Comparison of ENCODE assay signal across 10 cellular contexts in genomic region chr19:49870309-49870901, GRCh38. TPM values are rescaled to one million over a fixed set of nuclear protein-coding genes. Genes with fewer than 3 reads are reported as not detected.
DNase-seq lines count a peak whose midpoint lies in the region; ATAC-seq and TF ChIP-seq lines count a peak whose summit lies in the region.
"Had no signal": no experiment of that assay in that cellular context is flagged by ENCODE, and none has a peak within 500 bp of the region (broad histone marks: within the 10 kb centered on the region; RNA-seq: fewer than 3 reads in every experiment).

No MANE protein-coding gene starts in this region.

- peak overlapping the region; percentile 68; the same call in 1 of the 2 replicates for H2AFZ ChIP-seq in DND-41 (ENCODE audit: low read depth, low read length)

- POLR2A ChIA-PET in Panc1 (lab: Charles Lee) = no interaction called here

- ATAC-seq in DND-41 (ENCODE audit: insufficient read depth, low read depth) (no peak), Panc1 (no peak), GM19324 (IDR thresholded peaks at IDR 0.05; ENCODE audit: low FRiP score, unreplicated experiment) (no peak)

- 67% methylated on average over 15 of the region's 15 CpGs for WGBS in prostate gland

- H3K27ac ChIP-seq in DND-41 (ENCODE audit: low read length) = peak overlapping the region; percentile 72
- H3K27ac ChIP-seq in Panc1 (ENCODE audit: low read length) = peak overlapping the region; percentile 82
- peak overlapping the region; percentile 91 to 92 for H3K27ac ChIP-seq in prostate gland

- in situ Hi-C loops in Panc1 (cut with HindIII; ENCODE audit: low pct_unique_long_range_greater_than_20kb, low sequenced_read_pairs) = no loop called here

- TF ChIP-seq POLR2A in prostate gland (IDR thresholded peaks at IDR 0.05) = no peak

- no peaks in the 10 kb centered on the region for H3K9me3 ChIP-seq in DND-41 (ENCODE audit: insufficient read depth, low read length, severe bottlenecking)
- H3K9me3 ChIP-seq in Panc1 (ENCODE audit: control insufficient read depth, insufficient read depth, low read depth, low read length) = no peaks in the 10 kb centered on the region
- no peaks in the 10 kb centered on the region for H3K9me3 ChIP-seq in prostate gland

- H3K4me3 ChIP-seq in DND-41 (ENCODE audit: low read depth in 1 of 2, low read length in 2 of 2) = peak overlapping the region; percentile 25 to 65; a peak in 3 of 4 replicates
- peak overlapping the region; percentile 39 to 46 for H3K4me3 ChIP-seq in Panc1 (ENCODE audit: low read depth in 2 of 2, low read length in 2 of 2)
- peak overlapping the region; percentile 49 for H3K4me3 ChIP-seq in fibroblast of mammary gland (ENCODE audit: control insufficient read depth, low read depth, low read length)
- H3K4me3 ChIP-seq in prostate gland = peak overlapping the region; percentile 42 to 45

- DNase-seq in DND-41 (no peak), Panc1 (ENCODE audit: low read depth, low spot score) (no peak), fibroblast of mammary gland (ENCODE audit: low read depth) (no peak), prostate gland (ENCODE audit: low spot score) (no peak), posterior vena cava (ENCODE audit: low spot score) (no peak)
- DNase-seq in stimulated activated naive CD4-positive, alpha-beta T cell treated with Interleukin-2 at 50 U/mL for 16 hours (lab: John Stamatoyannopoulos, UW) = no peak
- DNase-seq in stimulated activated CD4-positive, alpha-beta T cell treated with anti-CD3 and anti-CD28 coated beads, Interleukin-1b, Interleukin-23, amount 100 ng/mL, for 48 hours = no peak
- DNase-seq: dermis blood vessel endothelial cell, NCI-H748 treated with DMSO at 0.1 percent for 48 hours had no signal

- CTCF ChIA-PET in Panc1 (lab: Charles Lee) = no interaction called here

- H3K36me3 ChIP-seq in DND-41 (ENCODE audit: insufficient read depth, low read length) (peaks cover 24% of the 10 kb centered on the region), Panc1 (ENCODE audit: control insufficient read depth, insufficient read depth, low read length) (peaks cover 1% of the 10 kb centered on the region; the same call in 1 of the 2 replicates), prostate gland (no peaks in the 10 kb centered on the region)

- H3K4me2 ChIP-seq in DND-41 (ENCODE audit: insufficient read depth, low read length) = peak overlapping the region; percentile 73

- intact Hi-C loops in Panc1 (cut with micrococcal nuclease; ENCODE audit: unreplicated experiment) = no loop called here
- intact Hi-C loops in prostate gland (cut with DNase I) = no loop called here
- intact Hi-C loops in posterior vena cava (cut with DNase I) = loop anchor here in 1 of 2 donors (1.0 kb wide), 1 partner anchor 22 kb away; no protein-coding TSS in a partner anchor

- TF ChIP-seq CTCF in DND-41 (IDR thresholded peaks at IDR 0.05; ENCODE audit: borderline replicate concordance, extremely low read depth, low read length, poor library complexity, severe bottlenecking) (no peak), Panc1 (IDR thresholded peaks at IDR 0.05) (no peak), fibroblast of mammary gland (conservative IDR thresholded peaks at IDR 0.05; ENCODE audit: control insufficient read depth, insufficient read depth, low read depth, low read length) (no peak), prostate gland (IDR thresholded peaks at IDR 0.05) (no peak)

- peaks cover 13% of the 10 kb centered on the region; the same call in 1 of the 2 replicates for H4K20me1 ChIP-seq in DND-41 (ENCODE audit: insufficient read depth, low read length)

- H3K9ac ChIP-seq in DND-41 (ENCODE audit: low read depth, low read length) = peak overlapping the region; percentile 72

- peaks cover 60% of the 10 kb centered on the region for H3K4me1 ChIP-seq in DND-41 (ENCODE audit: insufficient read depth, low read length)
- H3K4me1 ChIP-seq in Panc1 (ENCODE audit: control insufficient read depth, insufficient read depth, low read length) = peaks cover 22% of the 10 kb centered on the region
- peaks cover 8% of the 10 kb centered on the region for H3K4me1 ChIP-seq in prostate gland (replicated peaks)

- peaks cover 33% of the 10 kb centered on the region for H3K79me2 ChIP-seq in DND-41 (ENCODE audit: insufficient read depth, low read length)

- no TSS peak for BruUV-seq in Panc1 (replicated peaks; lab: Mats Ljungman, UMichigan)

- H3K27me3 ChIP-seq in DND-41 (ENCODE audit: insufficient read depth, low read length, poor library complexity) (no peaks in the 10 kb centered on the region), Panc1 (ENCODE audit: control insufficient read depth, insufficient read depth, low read length) (no peaks in the 10 kb centered on the region), prostate gland (replicated peaks; ENCODE audit: insufficient read depth) (no peaks in the 10 kb centered on the region)

RNA-seq across cellular contexts. Expression of gene PNKP, which starts 3.0 kb away (rescaled TPM):
- total RNA-seq in Panc1 (2021; ENCODE audit: unreplicated experiment) = 76.7 TPM
- polyA plus RNA-seq in Panc1 (2012; ENCODE audit: insufficient read length) = 59.6 TPM
- total RNA-seq in prostate gland = 100 to 1,000 TPM in 1 of 2 donors, 10 to 100 TPM in 1; 64.9 to 128 TPM
- total RNA-seq in posterior vena cava = 10 to 100 TPM; 40.5 to 43.4 TPM

RNA-seq across cellular contexts. Expression of gene AKT1S1, which starts 6.8 kb away (rescaled TPM):
- 92.8 TPM for total RNA-seq in Panc1 (2021; ENCODE audit: unreplicated experiment)
- polyA plus RNA-seq in Panc1 (2012; ENCODE audit: insufficient read length) = 112 TPM
- total RNA-seq in prostate gland = 10 to 100 TPM; 27.6 to 30.2 TPM
- total RNA-seq in posterior vena cava = 10 to 100 TPM; 26.5 to 28.9 TPM

RNA-seq across cellular contexts. Expression of gene TBC1D17, which starts 7.1 kb away (rescaled TPM):
- 43.2 TPM for total RNA-seq in Panc1 (2021; ENCODE audit: unreplicated experiment)
- polyA plus RNA-seq in Panc1 (2012; ENCODE audit: insufficient read length) = 68.0 TPM
- total RNA-seq in prostate gland = 10 to 100 TPM; 33.0 to 51.4 TPM
- 10 to 100 TPM; 28.7 to 36.3 TPM for total RNA-seq in posterior vena cava

RNA-seq across cellular contexts. Expression of gene PTOV1, which starts 19.4 kb away (rescaled TPM):
- total RNA-seq in Panc1 (2021; ENCODE audit: unreplicated experiment) (114 TPM), prostate gland (100 to 1,000 TPM; 179 to 252 TPM), posterior vena cava (10 to 100 TPM; 78.7 to 95.2 TPM)
- polyA plus RNA-seq in Panc1 (2012; ENCODE audit: insufficient read length) = 273 TPM

RNA-seq across cellular contexts. Expression of gene IL4I1, which starts 26.3 kb away (rescaled TPM):
- total RNA-seq in Panc1 (2021; ENCODE audit: unreplicated experiment) (1.5 TPM), prostate gland (1 to 10 TPM in 1 of 2 donors, under 1 TPM in 1; 0.14 to 2.5 TPM), posterior vena cava (1 to 10 TPM; 1.1 to 1.3 TPM)
- 2.1 TPM for polyA plus RNA-seq in Panc1 (2012; ENCODE audit: insufficient read length)
